ENCODE assay signal across 25 cellular contexts in genomic region chr1:155678027-155678426, GRCh38. TPM values are rescaled to one million over a fixed set of nuclear protein-coding genes. Genes with fewer than 3 reads are reported as not detected.
A peak's percentile ranks its signal among the peaks of the same experiment; 100 is the strongest.
DNase-seq lines count a peak whose midpoint lies in the region; ATAC-seq, FAIRE-seq and TF ChIP-seq lines count a peak whose summit lies in the region.
"Had no signal": no experiment of that assay in that cellular context is flagged by ENCODE, and none has a peak within 500 bp of the region (broad histone marks: within the 10 kb centered on the region; RNA-seq: fewer than 3 reads in every experiment).

No MANE protein-coding gene starts in this region.

- H3K9ac ChIP-seq in MM.1S (ENCODE audit: low read length), result no peak overlapping the region

- no peaks in the 10 kb centered on the region for H3F3A ChIP-seq in MM.1S (ENCODE audit: insufficient read depth, low read length)

- TF ChIP-seq POLR2A in GM12891 (IDR thresholded peaks at IDR 0.05; ENCODE audit: low read depth, low read length), result no peak

- FAIRE-seq in GM12891 (lab: Jason Lieb, UNC) (peak; percentile 75), bronchial epithelial cell (lab: Jason Lieb, UNC) (no peak)
- FAIRE-seq: GM12892, GM19239 had no signal

- H3K36me3 ChIP-seq in MM.1S (replicated peaks; ENCODE audit: insufficient read depth, low read length) (peaks cover 20% of the 10 kb centered on the region), bronchial epithelial cell (ENCODE audit: control insufficient read depth, insufficient read depth, low read length) (peaks cover 9% of the 10 kb centered on the region), mucosa of descending colon (ENCODE audit: low read depth) (no peaks in the 10 kb centered on the region)

- H3K4me3 ChIP-seq in MM.1S (ENCODE audit: low read length), result no peak overlapping the region
- no peak overlapping the region for H3K4me3 ChIP-seq in bronchial epithelial cell (ENCODE audit: low read depth, low read length)
- no peak overlapping the region for H3K4me3 ChIP-seq in mucosa of descending colon
- H3K4me3 ChIP-seq: SK-N-MC had no signal

- H3K4me2 ChIP-seq in MM.1S (ENCODE audit: low read depth, low read length), result no peak overlapping the region

- H3K79me2 ChIP-seq in MM.1S (ENCODE audit: low read length), result peaks cover 56% of the 10 kb centered on the region

- H3K4me1 ChIP-seq in MM.1S (ENCODE audit: low read length), result no peaks in the 10 kb centered on the region
- no peaks in the 10 kb centered on the region for H3K4me1 ChIP-seq in mucosa of descending colon (ENCODE audit: low read depth)

- H3K27me3 ChIP-seq in MM.1S (replicated peaks; ENCODE audit: insufficient read depth, low read length), result no peaks in the 10 kb centered on the region
- no peaks in the 10 kb centered on the region for H3K27me3 ChIP-seq in bronchial epithelial cell (ENCODE audit: control insufficient read depth, insufficient read depth, low read length)

- TF ChIP-seq CTCF in MM.1S (IDR thresholded peaks at IDR 0.05; ENCODE audit: low read length) (no peak), bronchial epithelial cell (IDR thresholded peaks at IDR 0.05; ENCODE audit: insufficient read depth, low read length, severe bottlenecking) (no peak), mucosa of descending colon (IDR thresholded peaks at IDR 0.05) (no peak)

- H3K9me2 ChIP-seq in MM.1S (replicated peaks; ENCODE audit: insufficient read depth, low read length), result no peaks in the 10 kb centered on the region

- no peaks in the 10 kb centered on the region for H3K9me3 ChIP-seq in MM.1S (replicated peaks; ENCODE audit: insufficient read depth, low read length)
- H3K9me3 ChIP-seq in mucosa of descending colon, result no peaks in the 10 kb centered on the region

- intact Hi-C loops in mucosa of descending colon (cut with DNase I, micrococcal nuclease), result no loop called here

- no peaks in the 10 kb centered on the region for H4K20me1 ChIP-seq in MM.1S (ENCODE audit: insufficient read depth, low read length)

- no peak overlapping the region for H3K27ac ChIP-seq in MM.1S (ENCODE audit: low read length)
- H3K27ac ChIP-seq: SK-N-MC had no signal

- no peak for DNase-seq in GM12891 (ENCODE audit: insufficient read length, low spot score)
- peak; percentile 4 for DNase-seq in MM.1S
- DNase-seq in bronchial epithelial cell (ENCODE audit: low read depth), result peak; percentile 65
- no peak for DNase-seq in mucosa of descending colon
- DNase-seq in kidney tubule cell (ENCODE audit: low spot score), result no peak
- DNase-seq: C1 segment of cervical spinal cord; CD4-positive, alpha-beta memory T cell; COR-L47; DMS79 treated with DMSO at 0.1 percent for 48 hours; GF-D8; Karpas-422; MV-4-11; NCI-H1105; NCI-H1436 treated with DMSO at 0.1 percent for 48 hours; NCI-H1930; NCI-H526 treated with DMSO at 0.1 percent for 48 hours; SIG-M5 had no signal

- ATAC-seq in mucosa of descending colon (peak; percentile 53), GM19351 (IDR thresholded peaks at IDR 0.05; ENCODE audit: unreplicated experiment) (no peak), GM18870 (IDR thresholded peaks at IDR 0.05; ENCODE audit: unreplicated experiment) (no peak)
- ATAC-seq: HCT116, HepG2, Panc1 had no signal

- H2AFZ ChIP-seq in MM.1S (ENCODE audit: low read length), result no peak overlapping the region

TF ChIP-seq in GM12891, 5 proteins besides CTCF, POLR2A, EP300 and RAD21:
- no peak for TF ChIP-seq POU2F2 (IDR thresholded peaks at IDR 0.05; ENCODE audit: low read depth, low read length)
TF ChIP-seq in GM12891: peak in this region for 0.

RNA-seq across cellular contexts. Expression of gene YY1AP1, which starts 10.5 kb away (rescaled TPM):
- polyA plus RNA-seq in GM12891 (2012; ENCODE audit: low read depth, missing spikeins), result 39.6 TPM
- total RNA-seq in bronchial epithelial cell (24.0 and 36.6 TPM in 2 replicates), mucosa of descending colon (100 to 1,000 TPM in 1 of 3 donors, 10 to 100 TPM in 2; 55.8 to 114 (median 56.7) TPM)

RNA-seq across cellular contexts. Expression of gene DAP3, which starts 10.9 kb away (rescaled TPM):
- polyA plus RNA-seq in GM12891 (2012; ENCODE audit: low read depth, missing spikeins), result 94.4 TPM
- total RNA-seq in bronchial epithelial cell, result 53.6 and 71.1 TPM in 2 replicates
- total RNA-seq in mucosa of descending colon, result 10 to 100 TPM; 75.8 to 91.4 (median 87.1) TPM

Comparison
In these comparisons a context has a peak if more than half of its experiments do, and no peak if none do; other contexts are left out.
1. DNase-seq: peak in MM.1S (single experiment) and bronchial epithelial cell (single experiment); none in GM12891 (single experiment), mucosa of descending colon (0 of 3) and kidney tubule cell (single experiment).